Comparison of ENCODE assay signal across 1 cellular context in the genomic region with DNA sequence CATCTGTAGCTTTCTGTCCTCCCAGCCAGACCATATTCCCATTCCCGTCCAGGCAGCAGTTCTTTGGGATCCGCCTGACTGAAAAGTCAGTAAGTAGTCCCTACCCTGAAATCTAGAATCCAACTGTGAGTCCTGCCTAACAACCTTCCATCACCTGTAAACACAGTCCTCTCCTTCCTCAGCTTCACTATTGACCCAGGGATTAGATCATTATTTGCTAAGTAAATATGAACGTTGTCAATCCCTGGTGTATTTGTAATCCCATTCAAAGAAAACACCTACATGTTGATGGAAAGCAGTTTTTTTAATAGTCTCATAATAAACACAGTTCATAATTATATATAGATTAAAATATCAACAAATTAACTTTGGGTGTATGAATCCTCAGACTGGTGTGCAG.
TF ChIP-seq lines count a peak whose summit lies in the region.

No MANE protein-coding gene starts in this region.

TF ChIP-seq in SK-N-SH, 30 proteins besides CTCF, POLR2A, EP300 and RAD21 (continued from another document):
- TF ChIP-seq, protein P1, sequence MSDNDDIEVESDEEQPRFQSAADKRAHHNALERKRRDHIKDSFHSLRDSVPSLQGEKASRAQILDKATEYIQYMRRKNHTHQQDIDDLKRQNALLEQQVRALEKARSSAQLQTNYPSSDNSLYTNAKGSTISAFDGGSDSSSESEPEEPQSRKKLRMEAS (IDR thresholded peaks at IDR 0.05; ENCODE audit: low read depth), result no peak
- TF ChIP-seq ELF1 (IDR thresholded peaks at IDR 0.05) (no peak), RCOR1 (IDR thresholded peaks at IDR 0.05; ENCODE audit: low read length) (no peak), RXRA (IDR thresholded peaks at IDR 0.05; ENCODE audit: borderline replicate concordance, low read depth) (no peak), FOXM1 (IDR thresholded peaks at IDR 0.05; ENCODE audit: low read depth) (no peak), MEF2A (IDR thresholded peaks at IDR 0.05; ENCODE audit: borderline replicate concordance, low read depth) (no peak)
- TF ChIP-seq, protein P2, sequence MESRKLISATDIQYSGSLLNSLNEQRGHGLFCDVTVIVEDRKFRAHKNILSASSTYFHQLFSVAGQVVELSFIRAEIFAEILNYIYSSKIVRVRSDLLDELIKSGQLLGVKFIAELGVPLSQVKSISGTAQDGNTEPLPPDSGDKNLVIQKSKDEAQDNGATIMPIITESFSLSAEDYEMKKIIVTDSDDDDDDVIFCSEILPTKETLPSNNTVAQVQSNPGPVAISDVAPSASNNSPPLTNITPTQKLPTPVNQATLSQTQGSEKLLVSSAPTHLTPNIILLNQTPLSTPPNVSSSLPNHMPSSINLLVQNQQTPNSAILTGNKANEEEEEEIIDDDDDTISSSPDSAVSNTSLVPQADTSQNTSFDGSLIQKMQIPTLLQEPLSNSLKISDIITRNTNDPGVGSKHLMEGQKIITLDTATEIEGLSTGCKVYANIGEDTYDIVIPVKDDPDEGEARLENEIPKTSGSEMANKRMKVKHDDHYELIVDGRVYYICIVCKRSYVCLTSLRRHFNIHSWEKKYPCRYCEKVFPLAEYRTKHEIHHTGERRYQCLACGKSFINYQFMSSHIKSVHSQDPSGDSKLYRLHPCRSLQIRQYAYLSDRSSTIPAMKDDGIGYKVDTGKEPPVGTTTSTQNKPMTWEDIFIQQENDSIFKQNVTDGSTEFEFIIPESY (IDR thresholded peaks at IDR 0.05; ENCODE audit: borderline replicate concordance, low read depth), result no peak
